12 cellular contexts compared by ENCODE assay signal in the genomic region with DNA sequence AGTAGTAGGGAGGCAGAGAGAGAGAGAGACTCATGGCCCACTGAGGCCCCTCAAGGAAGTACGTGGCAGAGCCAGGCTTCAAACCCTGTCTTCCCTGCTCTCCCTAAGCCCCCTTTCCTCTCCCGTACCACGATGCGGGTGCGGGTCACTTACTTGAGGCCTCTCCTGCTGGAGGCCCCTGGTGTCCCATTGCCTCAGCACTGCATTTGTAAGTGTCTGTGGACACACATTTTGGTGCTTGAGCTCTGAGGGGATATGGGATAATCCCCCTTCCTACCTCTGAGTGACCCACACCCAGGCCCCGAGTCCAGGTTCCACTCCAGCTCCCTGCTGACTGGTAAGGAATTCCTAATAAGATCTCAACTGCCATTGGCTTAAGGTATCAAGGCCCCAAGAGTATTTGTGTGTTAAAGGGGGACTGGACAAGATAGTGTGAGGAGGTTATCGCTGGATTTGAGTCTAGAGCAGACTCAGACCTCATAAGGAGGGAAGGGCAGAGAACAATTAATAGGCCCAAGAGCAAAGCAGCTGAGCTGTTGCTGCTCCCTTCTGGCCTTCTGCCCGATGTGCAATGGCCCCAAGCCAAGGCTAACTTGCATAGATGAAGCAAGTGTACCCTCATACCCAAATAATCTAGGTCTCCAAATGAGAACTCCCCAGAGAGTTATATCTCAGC.
A peak's percentile ranks its signal among the peaks of the same experiment; 100 is the strongest.
DNase-seq lines count a peak whose midpoint lies in the region; ATAC-seq and TF ChIP-seq lines count a peak whose summit lies in the region.
"Had no signal": no experiment of that assay in that cellular context is flagged by ENCODE, and none has a peak within 500 bp of the region (broad histone marks: within the 10 kb centered on the region; RNA-seq: fewer than 3 reads in every experiment).

No MANE protein-coding gene starts in this region.

- no peak overlapping the region for H3K27ac ChIP-seq in thyroid gland

- POLR2A ChIA-PET in MCF 10A (lab: Yijun Ruan, JAX) = interaction anchor here (1.8 kb wide), 1 partner anchor 381 kb away, joined by 5 read pairs; no protein-coding TSS in a partner anchor

- no peak for TF ChIP-seq CTCF in MCF 10A (IDR thresholded peaks at IDR 0.05; ENCODE audit: unreplicated experiment)
- TF ChIP-seq CTCF in thyroid gland (IDR thresholded peaks at IDR 0.05) = peak in 4 of 6 experiments; percentile 18 to 51 (median 38)

- ATAC-seq in activated T-helper 17 cell treated with anti-CD3 and anti-CD28 coated beads, Interleukin-2, amount 50 U/mL, for 72 hours (replicated peaks) = no peak
- no peak for ATAC-seq in HG02981 (IDR thresholded peaks at IDR 0.05; ENCODE audit: unreplicated experiment)
- ATAC-seq: natural killer cell had no signal

- H3K4me3 Mint-ChIP-seq in MCF 10A (ENCODE audit: unreplicated experiment) = no peak overlapping the region
- no peak overlapping the region for H3K4me3 Mint-ChIP-seq in activated T-helper 17 cell treated with anti-CD3 and anti-CD28 coated beads, Interleukin-2, amount 50 U/mL, for 72 hours
- H3K4me3 Mint-ChIP-seq: natural killer cell had no signal

- no peak overlapping the region for H3K4me3 ChIP-seq in thyroid gland (replicated peaks in 1 of 3)

- DNase-seq in NCI-H82 (lab: John Stamatoyannopoulos, UW) (peak; percentile 55), NCI-H82 treated with DMSO at 0.1 percent for 48 hours (lab: John Stamatoyannopoulos, UW; ENCODE audit: unreplicated experiment) (no peak), MCF 10A (ENCODE audit: unreplicated experiment) (peak; percentile 30), kidney tubule cell (ENCODE audit: low spot score) (peak; percentile 29), thyroid gland (peak; percentile 71 to 78), MV-4-11 (lab: John Stamatoyannopoulos, UW) (no peak)
- DNase-seq: activated effector memory CD4-positive, alpha-beta T cell treated with Interleukin-2 at 50 U/mL for 16 hours; Kasumi-1; natural killer cell; T-helper 1 cell had no signal

- no peaks in the 10 kb centered on the region for H3K36me3 ChIP-seq in thyroid gland

- no TSS peak for BruUV-seq in MCF 10A (replicated peaks; lab: Mats Ljungman, UMichigan)

- H3K27me3 ChIP-seq in thyroid gland = no peaks in the 10 kb centered on the region

- intact Hi-C loops in MCF 10A (cut with micrococcal nuclease) = loop anchor here (1.0 to 10.0 kb wide), 2 partner anchors 156 to 381 kb away; no protein-coding TSS in a partner anchor
- intact Hi-C loops in thyroid gland (cut with DNase I) = loop anchor here (5.0 kb wide), 1 partner anchor 384 kb away; no protein-coding TSS in a partner anchor

- CTCF ChIA-PET in MCF 10A (lab: Yijun Ruan, JAX) = interaction anchor here (0.6 to 6.7 kb wide), 19 partner anchors 8 to 1308 kb away, joined by 3 to 85 read pairs (median 3); no protein-coding TSS in a partner anchor

- 66 to 68% methylated on average over 8 of the region's 8 CpGs for WGBS in thyroid gland, 2 donors

- H3K27me3 Mint-ChIP-seq in MCF 10A (ENCODE audit: insufficient read depth, unreplicated experiment) = no peaks in the 10 kb centered on the region
- H3K27me3 Mint-ChIP-seq in activated T-helper 17 cell treated with anti-CD3 and anti-CD28 coated beads, Interleukin-2, amount 50 U/mL, for 72 hours = no peaks in the 10 kb centered on the region

- no peak for TF ChIP-seq POLR2A in thyroid gland (IDR thresholded peaks at IDR 0.05)

- H3K9me3 ChIP-seq in thyroid gland = no peaks in the 10 kb centered on the region

- no peak overlapping the region for H3K27ac Mint-ChIP-seq in MCF 10A (ENCODE audit: low read depth, unreplicated experiment)
- H3K27ac Mint-ChIP-seq in activated T-helper 17 cell treated with anti-CD3 and anti-CD28 coated beads, Interleukin-2, amount 50 U/mL, for 72 hours = no peak overlapping the region

- H3K36me3 Mint-ChIP-seq in MCF 10A (ENCODE audit: insufficient read depth, unreplicated experiment) = no peaks in the 10 kb centered on the region
- H3K36me3 Mint-ChIP-seq in activated T-helper 17 cell treated with anti-CD3 and anti-CD28 coated beads, Interleukin-2, amount 50 U/mL, for 72 hours (ENCODE audit: low read depth) = peaks cover 65% of the 10 kb centered on the region
- H3K36me3 Mint-ChIP-seq: natural killer cell had no signal

- H3K9me3 Mint-ChIP-seq in MCF 10A (ENCODE audit: unreplicated experiment) = no peaks in the 10 kb centered on the region
- H3K9me3 Mint-ChIP-seq in activated T-helper 17 cell treated with anti-CD3 and anti-CD28 coated beads, Interleukin-2, amount 50 U/mL, for 72 hours = no peaks in the 10 kb centered on the region
- H3K9me3 Mint-ChIP-seq: natural killer cell had no signal

- no peaks in the 10 kb centered on the region for H3K4me1 ChIP-seq in thyroid gland

- H3K4me1 Mint-ChIP-seq in MCF 10A (ENCODE audit: insufficient read depth, unreplicated experiment) = peaks cover 6% of the 10 kb centered on the region
- H3K4me1 Mint-ChIP-seq in activated T-helper 17 cell treated with anti-CD3 and anti-CD28 coated beads, Interleukin-2, amount 50 U/mL, for 72 hours = no peaks in the 10 kb centered on the region

Comparison
In these comparisons a context has a peak if more than half of its experiments do, and no peak if none do; other contexts are left out.
1. DNase-seq: peak in NCI-H82 (single experiment), MCF 10A (single experiment), kidney tubule cell (single experiment) and thyroid gland (2 of 2); none in NCI-H82 treated with DMSO at 0.1 percent for 48 hours (single experiment) and MV-4-11 (single experiment).